Comparison of ENCODE assay signal across 13 cellular contexts in genomic region chr11:125315088-125315740, GRCh38.
DNase-seq lines count a peak whose midpoint lies in the region; ATAC-seq and TF ChIP-seq lines count a peak whose summit lies in the region.
"Had no signal": no experiment of that assay in that cellular context is flagged by ENCODE, and none has a peak within 500 bp of the region (broad histone marks: within the 10 kb centered on the region; RNA-seq: fewer than 3 reads in every experiment).

No MANE protein-coding gene starts in this region.

- peak overlapping the region; percentile 20; the same call in 1 of the 2 replicates for H3K27ac ChIP-seq in VCaP
- no peak overlapping the region for H3K27ac ChIP-seq in right cardiac atrium (ENCODE audit: low read length)
- H3K27ac ChIP-seq in stomach, result peak overlapping the region in 1 of 5 donors; percentile 29
- H3K27ac ChIP-seq: 22Rv1, neutrophil, upper lobe of left lung had no signal

- TF ChIP-seq CTCF in VCaP (conservative IDR thresholded peaks at IDR 0.05) (no peak), stomach (IDR thresholded peaks at IDR 0.05) (no peak)

- H3K9me3 Mint-ChIP-seq in effector memory CD8-positive, alpha-beta T cell, result no peaks in the 10 kb centered on the region
- H3K9me3 Mint-ChIP-seq in naive thymus-derived CD8-positive, alpha-beta T cell, result peaks cover 0 to 3% (median 0%) of the 10 kb centered on the region in 9 donors

- intact Hi-C loops in right cardiac atrium (cut with DNase I), result no loop called here
- intact Hi-C loops in stomach (cut with DNase I; ENCODE audit: low total_unique reads), result no loop called here

- no peak for TF ChIP-seq POLR2A in stomach (IDR thresholded peaks at IDR 0.05)

- peaks cover 40 to 56% of the 10 kb centered on the region in 2 donors for H3K27me3 Mint-ChIP-seq in effector memory CD8-positive, alpha-beta T cell
- H3K27me3 Mint-ChIP-seq in naive thymus-derived CD8-positive, alpha-beta T cell, result peaks cover 4 to 27% (median 19%) of the 10 kb centered on the region in 5 donors

- ATAC-seq in right cardiac atrium (peak; percentile 49 to 65), HG03135 (IDR thresholded peaks at IDR 0.05; ENCODE audit: unreplicated experiment) (no peak)
- no peak for ATAC-seq in effector memory CD8-positive, alpha-beta T cell (replicated peaks)
- ATAC-seq in naive thymus-derived CD8-positive, alpha-beta T cell, result no peak
- ATAC-seq: activated CD4-positive, alpha-beta T cell treated with anti-CD3 and anti-CD28 coated beads for 36 hours had no signal

- H3K4me3 Mint-ChIP-seq in effector memory CD8-positive, alpha-beta T cell, result no peak overlapping the region
- no peak overlapping the region for H3K4me3 Mint-ChIP-seq in naive thymus-derived CD8-positive, alpha-beta T cell
- H3K4me3 Mint-ChIP-seq: activated CD4-positive, alpha-beta T cell treated with anti-CD3 and anti-CD28 coated beads for 36 hours had no signal

- POLR2A ChIA-PET in naive thymus-derived CD8-positive, alpha-beta T cell (lab: Charles Lee), result no interaction called here

- no peaks in the 10 kb centered on the region for H3K36me3 ChIP-seq in stomach
- H3K36me3 ChIP-seq: neutrophil, upper lobe of left lung had no signal

- no peaks in the 10 kb centered on the region for H3K36me3 Mint-ChIP-seq in effector memory CD8-positive, alpha-beta T cell (ENCODE audit: insufficient read depth)
- no peaks in the 10 kb centered on the region for H3K36me3 Mint-ChIP-seq in naive thymus-derived CD8-positive, alpha-beta T cell

- no peak for TF ChIP-seq EP300 in stomach (IDR thresholded peaks at IDR 0.05)

- H3K27ac Mint-ChIP-seq in effector memory CD8-positive, alpha-beta T cell, result no peak overlapping the region
- no peak overlapping the region for H3K27ac Mint-ChIP-seq in naive thymus-derived CD8-positive, alpha-beta T cell
- H3K27ac Mint-ChIP-seq: activated CD4-positive, alpha-beta T cell treated with anti-CD3 and anti-CD28 coated beads for 36 hours had no signal

- H3K4me1 ChIP-seq in right cardiac atrium (ENCODE audit: control insufficient read depth, insufficient read depth, low read length) (peaks cover 6% of the 10 kb centered on the region), stomach (peaks cover 4 to 26% (median 15%) of the 10 kb centered on the region in 4 donors)
- H3K4me1 ChIP-seq: upper lobe of left lung had no signal

- 49% methylated on average over 7 of the region's 7 CpGs for WGBS in right cardiac atrium
- WGBS in stomach, 5 donors, result 31 to 48% (median 38%) methylated on average over 5 to 7 of the region's 7 CpGs

- DNase-seq in NCI-H2107 treated with DMSO at 0.1 percent for 48 hours (lab: John Stamatoyannopoulos, UW; ENCODE audit: unreplicated experiment) (peak; percentile 6), NCI-H2107 (lab: John Stamatoyannopoulos, UW) (no peak), right cardiac atrium (peak; percentile 78 to 87 (median 85)), stomach (peak; percentile 49)
- no peak for DNase-seq in effector memory CD8-positive, alpha-beta T cell
- no peak for DNase-seq in naive thymus-derived CD8-positive, alpha-beta T cell
- DNase-seq: activated CD4-positive, alpha-beta T cell treated with anti-CD3 and anti-CD28 coated beads for 36 hours; activated naive CD4-positive, alpha-beta T cell treated with anti-CD3 and anti-CD28 coated beads, Interleukin-2, amount 50 U/mL, for 16 hours had no signal

- H3K9me3 ChIP-seq in right cardiac atrium (ENCODE audit: control insufficient read depth, low read length) (no peaks in the 10 kb centered on the region), stomach (no peaks in the 10 kb centered on the region)
- H3K9me3 ChIP-seq: neutrophil, upper lobe of left lung had no signal

- H3K27me3 ChIP-seq in right cardiac atrium (ENCODE audit: control insufficient read depth, insufficient read depth) (no peaks in the 10 kb centered on the region), stomach (no peaks in the 10 kb centered on the region)
- H3K27me3 ChIP-seq: upper lobe of left lung had no signal

- H3K4me3 ChIP-seq in right cardiac atrium (ENCODE audit: low read length) (no peak overlapping the region), stomach (no peak overlapping the region)
- H3K4me3 ChIP-seq: upper lobe of left lung had no signal

- peaks cover 0 to 1% of the 10 kb centered on the region in 2 donors for H3K4me1 Mint-ChIP-seq in effector memory CD8-positive, alpha-beta T cell (ENCODE audit: low read depth in 2 of 2)
- no peaks in the 10 kb centered on the region for H3K4me1 Mint-ChIP-seq in naive thymus-derived CD8-positive, alpha-beta T cell
- H3K4me1 Mint-ChIP-seq: activated CD4-positive, alpha-beta T cell treated with anti-CD3 and anti-CD28 coated beads for 36 hours had no signal

Comparison
In these comparisons a context has a peak if more than half of its experiments do, and no peak if none do; other contexts are left out.
1. DNase-seq: peak in NCI-H2107 treated with DMSO at 0.1 percent for 48 hours (single experiment), right cardiac atrium (3 of 3) and stomach (single experiment); none in NCI-H2107 (single experiment), effector memory CD8-positive, alpha-beta T cell (0 of 3) and naive thymus-derived CD8-positive, alpha-beta T cell (0 of 10).
2. ATAC-seq: peak in right cardiac atrium (2 of 2); none in effector memory CD8-positive, alpha-beta T cell (single experiment), HG03135 (single experiment) and naive thymus-derived CD8-positive, alpha-beta T cell (0 of 2).